Comparison of ENCODE assay signal across 30 cellular contexts in the genomic region with DNA sequence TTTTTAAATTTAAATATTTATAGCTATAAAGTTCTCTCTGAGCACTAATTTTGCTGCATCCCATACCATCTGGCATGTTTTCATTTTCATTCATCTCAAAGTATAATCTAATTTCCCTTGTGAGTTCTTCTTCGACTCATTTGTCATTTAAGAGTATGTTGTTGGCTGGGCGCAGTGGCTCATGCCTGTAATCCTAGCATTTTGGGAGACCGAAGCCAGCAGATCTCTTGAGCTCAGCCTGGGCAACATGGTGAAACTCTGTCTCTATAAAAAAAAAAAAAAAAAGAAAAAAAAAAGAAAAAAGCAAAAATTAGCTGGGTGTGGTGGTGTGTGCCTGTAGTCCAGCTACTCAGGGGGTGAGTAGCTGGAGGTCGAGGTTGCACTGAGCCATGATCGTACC. TPM values are rescaled to one million over a fixed set of nuclear protein-coding genes. Genes with fewer than 3 reads are reported as not detected.
"Had no signal": no experiment of that assay in that cellular context is flagged by ENCODE, and none has a peak within 500 bp of the region (broad histone marks: within the 10 kb centered on the region; RNA-seq: fewer than 3 reads in every experiment).

No MANE protein-coding gene starts in this region.

- H3K4me3 ChIP-seq: ascending aorta, cardiac muscle cell had no signal

- H3K27me3 ChIP-seq: ascending aorta, cardiac muscle cell had no signal

- H3K4me1 ChIP-seq: ascending aorta had no signal

- H3K27ac ChIP-seq: ascending aorta, cardiac muscle cell, VCaP had no signal

- DNase-seq: activated B cell treated with CpG ODN at 0.5 μM for 24 hours; activated CD4-positive, alpha-beta memory T cell treated with anti-CD3 and anti-CD28 coated beads, Interleukin-2, amount 10 ng/mL, durations not matched to agents 7 days and 5 days; activated CD4-positive, alpha-beta T cell treated with anti-CD3 and anti-CD28 coated beads for 4 hours; activated CD4-positive, alpha-beta T cell treated with anti-CD3 and anti-CD28 coated beads, Interleukin-2, amount 10 ng/mL, durations not matched to agents 24 days and 14 days; activated CD4-positive, alpha-beta T cell treated with anti-CD3 and anti-CD28 coated beads, Interleukin-2, amount 50 U/mL, for 1 hour; activated CD4-positive, alpha-beta T cell treated with anti-CD3 and anti-CD28 coated beads, Interleukin-2, amount 50 U/mL, for 48 hours; activated CD4-positive, CD25-positive, alpha-beta regulatory T cell treated with anti-CD3 and anti-CD28 coated beads, Interleukin-2, amount 50 U/mL, for 72 hours; activated CD8-positive, alpha-beta memory T cell treated with anti-CD3 and anti-CD28 coated beads for 24 hours; activated CD8-positive, alpha-beta memory T cell treated with anti-CD3 and anti-CD28 coated beads, Interleukin-2, amount 10 ng/mL, durations not matched to agents 7 days and 5 days; activated CD8-positive, alpha-beta memory T cell treated with anti-CD3 and anti-CD28 coated beads, Interleukin-2, amount 50 U/mL, for 48 hours; activated CD8-positive, alpha-beta T cell treated with anti-CD3 and anti-CD28 coated beads, Interleukin-2, amount 10 ng/mL, durations not matched to agents 7 days and 5 days; activated effector memory CD4-positive, alpha-beta T cell treated with Interleukin-2 at 50 U/mL for 16 hours; activated gamma-delta T cell; activated naive CD4-positive, alpha-beta T cell treated with anti-CD3 and anti-CD28 coated beads, Interleukin-2, amount 10 ng/mL, durations not matched to agents 7 days and 5 days; activated naive CD4-positive, alpha-beta T cell treated with Interleukin-2 at 50 U/mL for 16 hours; activated naive CD8-positive, alpha-beta T cell treated with anti-CD3 and anti-CD28 coated beads, Interleukin-2, amount 10 ng/mL, durations not matched to agents 7 days and 5 days; activated naive CD8-positive, alpha-beta T cell treated with anti-CD3 and anti-CD28 coated beads, Interleukin-2, amount 50 U/mL, for 24 hours; activated T-cell treated with anti-CD3 and anti-CD28 coated beads, Interleukin-2, amount 50 U/mL, for 24 hours; activated T-cell treated with anti-CD3 and anti-CD28 coated beads, Interleukin-2, amount 50 U/mL, for 48 hours; amygdala; anterior cingulate cortex; caudate nucleus; cerebellar nuclear complex; T-helper 1 cell; T-helper 2 cell; T-helper 9 cell had no signal

- H3K9me3 ChIP-seq: ascending aorta had no signal

RNA-seq across cellular contexts. Expression of gene CKMT1B, which starts 41.6 kb away (rescaled TPM):
- total RNA-seq: activated B cell treated with CpG ODN at 0.5 μM for 24 hours; activated CD4-positive, alpha-beta memory T cell treated with anti-CD3 and anti-CD28 coated beads, Interleukin-2, amount 10 ng/mL, durations not matched to agents 7 days and 5 days; activated CD8-positive, alpha-beta T cell treated with anti-CD3 and anti-CD28 coated beads, Interleukin-2, amount 10 ng/mL, durations not matched to agents 7 days and 5 days; activated naive CD8-positive, alpha-beta T cell treated with anti-CD3 and anti-CD28 coated beads, Interleukin-2, amount 10 ng/mL, durations not matched to agents 7 days and 5 days; ascending aorta; chondrocyte had no signal
